Comparison of ENCODE assay signal across 8 cellular contexts in the genomic region with DNA sequence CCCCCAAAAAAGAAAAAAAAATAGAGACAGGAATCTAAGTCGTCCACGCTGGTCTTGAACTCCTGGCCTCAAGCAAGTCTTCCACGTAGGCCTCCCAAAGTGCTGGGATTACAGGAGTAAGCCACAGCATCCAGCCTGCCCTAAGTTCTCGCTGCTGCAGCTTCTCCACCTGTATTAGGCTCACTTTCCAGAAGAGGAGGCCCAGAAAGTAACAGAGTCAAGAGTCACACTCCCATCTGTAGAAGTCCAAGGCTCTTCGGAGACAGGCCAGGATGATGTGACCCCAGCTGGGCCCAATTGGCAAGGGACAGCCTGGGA. TPM values are rescaled to one million over a fixed set of nuclear protein-coding genes. Genes with fewer than 3 reads are reported as not detected.
DNase-seq lines count a peak whose midpoint lies in the region; ATAC-seq, FAIRE-seq and TF ChIP-seq lines count a peak whose summit lies in the region.

No MANE protein-coding gene starts in this region.

- H3K36me3 ChIP-seq in Caco-2 (ENCODE audit: control insufficient read depth, insufficient read depth, low read length), result no peaks in the 10 kb centered on the region
- no peaks in the 10 kb centered on the region for H3K36me3 ChIP-seq in RWPE2 (ENCODE audit: low read depth)
- no peaks in the 10 kb centered on the region for H3K36me3 ChIP-seq in pancreas

- no peaks in the 10 kb centered on the region for H3K27me3 ChIP-seq in Caco-2 (replicated peaks; ENCODE audit: control insufficient read depth, insufficient read depth, low read length)
- no peaks in the 10 kb centered on the region for H3K27me3 ChIP-seq in RWPE2 (ENCODE audit: insufficient read depth, poor library complexity, severe bottlenecking)
- H3K27me3 ChIP-seq in pancreas, result no peaks in the 10 kb centered on the region

- H3K27ac Mint-ChIP-seq in Caco-2 (ENCODE audit: unreplicated experiment), result peak overlapping the region; percentile 70

- DNase-seq in Caco-2, result no peak
- no peak for DNase-seq in RWPE2 (ENCODE audit: low spot score)
- DNase-seq in epithelial cell of proximal tubule (ENCODE audit: low read depth), result no peak
- no peak for DNase-seq in pancreas
- no peak for DNase-seq in H4 (ENCODE audit: low spot score)
- no peak for DNase-seq in activated effector memory CD4-positive, alpha-beta T cell treated with Interleukin-2 at 50 U/mL for 16 hours
- DNase-seq in GM19240 (ENCODE audit: insufficient read length, low spot score), result no peak

- peaks cover 14% of the 10 kb centered on the region for H3K36me3 Mint-ChIP-seq in Caco-2 (ENCODE audit: insufficient read depth, unreplicated experiment)

- H3K27me3 Mint-ChIP-seq in Caco-2 (ENCODE audit: insufficient read depth, unreplicated experiment), result no peaks in the 10 kb centered on the region

- H3K9me3 ChIP-seq in Caco-2 (no peaks in the 10 kb centered on the region), RWPE2 (ENCODE audit: severe bottlenecking) (no peaks in the 10 kb centered on the region), pancreas (no peaks in the 10 kb centered on the region)

- POLR2A ChIA-PET in Caco-2 (lab: Charles Lee), result no interaction called here

- H3K9me3 Mint-ChIP-seq in Caco-2 (ENCODE audit: unreplicated experiment), result no peaks in the 10 kb centered on the region

- H3K4me3 Mint-ChIP-seq in Caco-2 (ENCODE audit: unreplicated experiment), result peak overlapping the region; percentile 95

- peaks cover 23% of the 10 kb centered on the region for H3K4me1 Mint-ChIP-seq in Caco-2 (ENCODE audit: low read depth, unreplicated experiment)

- CTCF ChIA-PET in Caco-2 (lab: Charles Lee), result interaction anchor here (0.6 to 1.2 kb wide), 3 partner anchors 33 to 144 kb away, joined by 3 read pairs; no protein-coding TSS in a partner anchor

- H3K4me1 ChIP-seq in Caco-2, result peaks cover 31% of the 10 kb centered on the region
- H3K4me1 ChIP-seq in RWPE2 (ENCODE audit: insufficient read depth, poor library complexity, severe bottlenecking), result peaks cover 5% of the 10 kb centered on the region
- H3K4me1 ChIP-seq in pancreas, result peaks cover 42 to 50% (median 43%) of the 10 kb centered on the region in 3 donors

- ATAC-seq in RWPE2 (ENCODE audit: low read depth) (no peak), pancreas (no peak), GM18873 (IDR thresholded peaks at IDR 0.05; ENCODE audit: low FRiP score, unreplicated experiment) (no peak)

- H3K27ac ChIP-seq in RWPE2 (ENCODE audit: poor library complexity, severe bottlenecking) (peak overlapping the region; percentile 42), pancreas (peak overlapping the region; percentile 73 to 82 (median 80))

- BruUV-seq in Caco-2 (replicated peaks; lab: Mats Ljungman, UMichigan), result no TSS peak

- intact Hi-C loops in Caco-2 (cut with micrococcal nuclease; ENCODE audit: unreplicated experiment) (loop anchor here (1.0 kb wide), 1 partner anchor 24 kb away; no protein-coding TSS in a partner anchor), pancreas (cut with DNase I) (no loop called here)

- H3K4me3 ChIP-seq in Caco-2 (ENCODE audit: low read depth, low read length), result peak overlapping the region; percentile 87
- peak overlapping the region; percentile 93 for H3K4me3 ChIP-seq in RWPE2 (ENCODE audit: severe bottlenecking)
- H3K4me3 ChIP-seq in epithelial cell of proximal tubule (ENCODE audit: low read depth, low read length), result peak overlapping the region; percentile 88
- peak overlapping the region; percentile 69 to 84 (median 76) for H3K4me3 ChIP-seq in pancreas

- no peak for FAIRE-seq in pancreas (lab: Jason Lieb, UNC)

- WGBS in pancreas, 2 donors, result 12 to 13% methylated on average over 5 of the region's 5 CpGs

- TF ChIP-seq CTCF in Caco-2 (IDR thresholded peaks at IDR 0.05; ENCODE audit: insufficient read depth in 1 of 2, low read depth in 1 of 2, low read length in 1 of 2, severe bottlenecking in 1 of 2, unreplicated experiment in 1 of 2) (no peak), RWPE2 (IDR thresholded peaks at IDR 0.05; ENCODE audit: poor library complexity, severe bottlenecking) (no peak), epithelial cell of proximal tubule (conservative IDR thresholded peaks at IDR 0.05; ENCODE audit: low read depth, low read length) (no peak), pancreas (IDR thresholded peaks at IDR 0.05) (no peak)

RNA-seq across cellular contexts. Expression of gene EEIG1, which starts 1.8 kb away (rescaled TPM):
- total RNA-seq in Caco-2 (2022), result 44.1 and 47.1 TPM in 2 replicates
- total RNA-seq in epithelial cell of proximal tubule, result 3.9 and 5.0 TPM in 2 replicates
- 10 to 100 TPM; 47.7 to 85.4 (median 69.1) TPM for total RNA-seq in pancreas
- 10 to 100 TPM; 25.4 to 56.5 TPM for polyA plus RNA-seq in pancreas
- total RNA-seq in H4 (2014; rRNA removed; shearing (Covaris generic)), result 7.6 and 10.6 TPM in 2 replicates

RNA-seq across cellular contexts. Expression of gene DPM2, which starts 41.3 kb away (rescaled TPM):
- total RNA-seq in Caco-2 (2022), result 38.7 and 39.4 TPM in 2 replicates
- 26.2 and 26.5 TPM in 2 replicates for total RNA-seq in epithelial cell of proximal tubule
- total RNA-seq in pancreas, result 10 to 100 TPM; 19.6 to 34.9 (median 25.5) TPM
- polyA plus RNA-seq in pancreas, result 10 to 100 TPM; 39.0 to 56.8 TPM
- total RNA-seq in H4 (2014; rRNA removed; shearing (Covaris generic)), result 31.1 and 35.4 TPM in 2 replicates

RNA-seq across cellular contexts. Expression of gene PIP5KL1, which starts 48.4 kb away (rescaled TPM):
- total RNA-seq in Caco-2 (2022), result 2.3 and 3.8 TPM in 2 replicates
- total RNA-seq in epithelial cell of proximal tubule, result 0.87 and 6.9 TPM in 2 replicates
- 1 to 10 TPM; 1.0 to 2.2 (median 1.2) TPM for total RNA-seq in pancreas
- polyA plus RNA-seq in pancreas, result 1 to 10 TPM in 1 of 2 donors, under 1 TPM in 1; 0.80 to 2.5 TPM
- total RNA-seq in H4 (2014; rRNA removed; shearing (Covaris generic)), result 0.95 and 2.6 TPM in 2 replicates
